ENCODE assay signal across 12 cellular contexts in genomic region chr16:47848481-47849109, GRCh38.
DNase-seq lines count a peak whose midpoint lies in the region; ATAC-seq, FAIRE-seq and TF ChIP-seq lines count a peak whose summit lies in the region.
"Had no signal": no experiment of that assay in that cellular context is flagged by ENCODE, and none has a peak within 500 bp of the region (broad histone marks: within the 10 kb centered on the region; RNA-seq: fewer than 3 reads in every experiment).

No MANE protein-coding gene starts in this region.

- POLR2A ChIA-PET in PC-9 (lab: Charles Lee; ENCODE audit: unreplicated experiment) = no interaction called here

- H3K9me2 ChIP-seq in PC-9 (ENCODE audit: insufficient read depth) = no peaks in the 10 kb centered on the region

- intact Hi-C loops in esophagus muscularis mucosa (cut with DNase I) (no loop called here), PC-9 (cut with micrococcal nuclease; ENCODE audit: unreplicated experiment) (loop anchor here (10.0 kb wide), 1 partner anchor 134 kb away; no protein-coding TSS in a partner anchor)

- no peak overlapping the region for H3K4me2 ChIP-seq in PC-9

- no peaks in the 10 kb centered on the region for H3K79me2 ChIP-seq in PC-9 (ENCODE audit: low read depth)

- H3K27ac ChIP-seq in esophagus muscularis mucosa (replicated peaks in 1 of 4) (no peak overlapping the region), PC-9 (no peak overlapping the region)

- FAIRE-seq in RCC 7860 (lab: Jason Lieb, UNC) = no peak
- FAIRE-seq: colon had no signal

- ATAC-seq in GM21381 (IDR thresholded peaks at IDR 0.05; ENCODE audit: unreplicated experiment) = no peak
- ATAC-seq: right cardiac atrium had no signal

- no TSS peak for BruUV-seq in PC-9 (replicated peaks; lab: Mats Ljungman, UMichigan)

- WGBS in esophagus muscularis mucosa = 54% methylated on average over 4 of the region's 4 CpGs

- DNase-seq in EH (ENCODE audit: low read depth) = peak; percentile 2
- peak; percentile 68 for DNase-seq in RPMI7951 (ENCODE audit: low read depth)
- peak; percentile 75 for DNase-seq in esophagus muscularis mucosa (ENCODE audit: extremely low spot score)
- DNase-seq in mucosa of gallbladder (ENCODE audit: low spot score) = peak; percentile 34
- DNase-seq in RCC 7860 (ENCODE audit: low spot score) = no peak
- DNase-seq in PC-9 = no peak
- no peak for DNase-seq in stimulated activated naive CD4-positive, alpha-beta T cell (lab: John Stamatoyannopoulos, UW)
- DNase-seq: MM.1S, NCI-H526 treated with DMSO at 0.1 percent for 48 hours, right cardiac atrium had no signal

- H3K4me3 ChIP-seq in esophagus muscularis mucosa (no peak overlapping the region), PC-9 (no peak overlapping the region)

- TF ChIP-seq CTCF in esophagus muscularis mucosa (IDR thresholded peaks at IDR 0.05) (no peak), PC-9 (conservative IDR thresholded peaks at IDR 0.05) (no peak)

- H3K4me1 ChIP-seq in esophagus muscularis mucosa = no peaks in the 10 kb centered on the region
- H3K4me1 ChIP-seq in PC-9 (replicated peaks; ENCODE audit: insufficient read depth) = no peaks in the 10 kb centered on the region

- CTCF ChIA-PET in PC-9 (lab: Charles Lee) = no interaction called here

- H3K36me3 ChIP-seq in esophagus muscularis mucosa (no peaks in the 10 kb centered on the region), PC-9 (ENCODE audit: low read depth) (no peaks in the 10 kb centered on the region)

- TF ChIP-seq POLR2A in esophagus muscularis mucosa (IDR thresholded peaks at IDR 0.05; ENCODE audit: low read depth) = no peak

- H3F3A ChIP-seq in PC-9 (ENCODE audit: insufficient read depth, low read depth) = no peaks in the 10 kb centered on the region

- H3K27me3 ChIP-seq in esophagus muscularis mucosa = no peaks in the 10 kb centered on the region
- no peaks in the 10 kb centered on the region for H3K27me3 ChIP-seq in PC-9 (ENCODE audit: insufficient read depth, low read depth)

- no peaks in the 10 kb centered on the region for H4K20me1 ChIP-seq in PC-9 (ENCODE audit: insufficient read depth)

- H3K9me3 ChIP-seq in esophagus muscularis mucosa (no peaks in the 10 kb centered on the region), PC-9 (ENCODE audit: insufficient read depth, low read depth) (no peaks in the 10 kb centered on the region)

- no peak for TF ChIP-seq EP300 in esophagus muscularis mucosa (IDR thresholded peaks at IDR 0.05)

- H2AFZ ChIP-seq in PC-9 = no peak overlapping the region

Comparison
In these comparisons a context has a peak if more than half of its experiments do, and no peak if none do; other contexts are left out.
1. DNase-seq: peak in EH (single experiment), RPMI7951 (single experiment), esophagus muscularis mucosa (single experiment) and mucosa of gallbladder (single experiment); none in RCC 7860 (single experiment), PC-9 (0 of 2) and stimulated activated naive CD4-positive, alpha-beta T cell (0 of 6).